ENCODE assay signal across 8 cellular contexts in the genomic region with DNA sequence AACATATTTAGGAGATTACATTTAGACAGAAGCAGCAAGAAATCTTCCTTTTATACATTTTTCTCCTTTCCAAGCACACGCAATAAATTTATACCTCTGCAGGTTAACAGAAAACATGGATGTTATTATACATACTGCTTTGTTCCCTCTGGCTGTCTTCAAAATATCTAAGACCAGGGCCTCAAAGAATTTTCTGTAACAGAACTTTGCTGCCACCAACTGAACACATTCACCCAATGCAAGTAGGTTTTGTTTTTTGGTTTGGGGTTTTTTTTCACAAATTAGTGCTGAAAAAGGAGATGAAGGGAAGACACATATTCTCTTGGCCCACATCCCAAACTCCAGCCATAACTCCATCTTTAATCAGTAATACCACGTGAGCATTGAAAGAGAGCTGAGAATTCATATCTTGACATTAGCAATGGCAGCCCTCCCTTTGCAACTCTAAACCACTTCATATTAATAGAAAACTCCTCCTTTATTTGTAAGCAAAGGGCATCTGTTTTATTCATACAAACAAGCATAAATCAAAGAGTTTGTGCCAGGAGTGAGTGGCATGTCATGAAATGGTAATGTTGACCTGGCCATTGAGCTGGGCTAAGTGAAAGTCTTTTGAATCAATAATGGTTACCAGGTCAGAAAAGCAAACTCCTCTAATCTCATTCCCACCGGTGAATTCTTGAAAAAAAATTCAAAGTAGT.
DNase-seq lines count a peak whose midpoint lies in the region; ATAC-seq and TF ChIP-seq lines count a peak whose summit lies in the region.

No MANE protein-coding gene starts in this region.

- 33 to 44% methylated on average over 3 of the region's 3 CpGs for WGBS in upper lobe of left lung, 2 donors

- H3K27me3 ChIP-seq in left ventricle myocardium inferior (ENCODE audit: low read depth) (no peaks in the 10 kb centered on the region), NT2/D1 (ENCODE audit: insufficient read depth, insufficient read length) (no peaks in the 10 kb centered on the region), upper lobe of left lung (no peaks in the 10 kb centered on the region)

- H3K9ac ChIP-seq in NT2/D1 (ENCODE audit: insufficient read length, low read depth) = no peak overlapping the region

- ATAC-seq in Right ventricle myocardium inferior = no peak
- no peak for ATAC-seq in upper lobe of left lung (ENCODE audit: low FRiP score in 2 of 2)
- no peak for ATAC-seq in GM18909 (IDR thresholded peaks at IDR 0.05; ENCODE audit: poor library complexity, unreplicated experiment)
- ATAC-seq in GM18867 (IDR thresholded peaks at IDR 0.05; ENCODE audit: unreplicated experiment) = no peak

- TF ChIP-seq CTCF in left ventricle myocardium inferior (IDR thresholded peaks at IDR 0.05; ENCODE audit: borderline replicate concordance) (peak; percentile 37), fibroblast of the aortic adventitia (IDR thresholded peaks at IDR 0.05; ENCODE audit: insufficient read depth, low read length) (peak; percentile 51), upper lobe of left lung (IDR thresholded peaks at IDR 0.05) (no peak)

- intact Hi-C loops in left ventricle myocardium inferior (cut with micrococcal nuclease) = no loop called here
- intact Hi-C loops in Right ventricle myocardium inferior (cut with DNase I) = no loop called here

- H3K4me1 ChIP-seq in left ventricle myocardium inferior = no peaks in the 10 kb centered on the region
- H3K4me1 ChIP-seq in NT2/D1 (ENCODE audit: insufficient read depth, insufficient read length) = no peaks in the 10 kb centered on the region
- H3K4me1 ChIP-seq in upper lobe of left lung = no peaks in the 10 kb centered on the region

- H3K36me3 ChIP-seq in left ventricle myocardium inferior (no peaks in the 10 kb centered on the region), NT2/D1 (ENCODE audit: insufficient read depth, insufficient read length, low read length) (no peaks in the 10 kb centered on the region), upper lobe of left lung (no peaks in the 10 kb centered on the region)

- TF ChIP-seq POLR2A in upper lobe of left lung (IDR thresholded peaks at IDR 0.05) = no peak

- no peak for TF ChIP-seq EP300 in upper lobe of left lung (IDR thresholded peaks at IDR 0.05)

- DNase-seq in left ventricle myocardium inferior = no peak
- DNase-seq in Right ventricle myocardium inferior (ENCODE audit: missing footprints) = no peak
- DNase-seq in NT2/D1 (ENCODE audit: low read depth, low spot score) = peak; percentile 22
- DNase-seq in fibroblast of the aortic adventitia (ENCODE audit: low read depth) = peak; percentile 67
- no peak for DNase-seq in upper lobe of left lung
- DNase-seq in activated T-cell treated with anti-CD3 and anti-CD28 coated beads, Interleukin-2, amount 50 U/mL, for 48 hours = no peak

- H3K9me3 ChIP-seq in left ventricle myocardium inferior (replicated peaks) (peaks cover 3% of the 10 kb centered on the region), NT2/D1 (ENCODE audit: insufficient read depth, low read length) (no peaks in the 10 kb centered on the region), upper lobe of left lung (no peaks in the 10 kb centered on the region)

- no peak overlapping the region for H3K27ac ChIP-seq in left ventricle myocardium inferior (replicated peaks)
- H3K27ac ChIP-seq in upper lobe of left lung = no peak overlapping the region

- no peak overlapping the region for H3K4me3 ChIP-seq in left ventricle myocardium inferior
- no peak overlapping the region for H3K4me3 ChIP-seq in NT2/D1 (ENCODE audit: insufficient read length, low read depth)
- H3K4me3 ChIP-seq in fibroblast of the aortic adventitia (ENCODE audit: low read depth, low read length) = no peak overlapping the region
- no peak overlapping the region for H3K4me3 ChIP-seq in upper lobe of left lung

Comparison
In these comparisons a context has a peak if more than half of its experiments do, and no peak if none do; other contexts are left out.
1. DNase-seq: peak in NT2/D1 (single experiment) and fibroblast of the aortic adventitia (single experiment); none in left ventricle myocardium inferior (single experiment), Right ventricle myocardium inferior (single experiment), upper lobe of left lung (0 of 2) and activated T-cell treated with anti-CD3 and anti-CD28 coated beads, Interleukin-2, amount 50 U/mL, for 48 hours (0 of 2).
2. CTCF ChIP-seq: peak in left ventricle myocardium inferior (single experiment) and fibroblast of the aortic adventitia (single experiment); none in upper lobe of left lung (0 of 6).